In genomic region chr18:35326695-35327387, GRCh38 we compare ENCODE assay signal across 16 cellular contexts.
"Had no signal": no experiment of that assay in that cellular context is flagged by ENCODE, and none has a peak within 500 bp of the region (broad histone marks: within the 10 kb centered on the region; RNA-seq: fewer than 3 reads in every experiment).

No MANE protein-coding gene starts in this region.

- H3K9me3 ChIP-seq: gastroesophageal sphincter, pancreas, sigmoid colon, thyroid gland had no signal

- ATAC-seq: gastroesophageal sphincter, heart right ventricle, pancreas had no signal

- H3K4me1 ChIP-seq: gastroesophageal sphincter, pancreas, sigmoid colon, spleen, thyroid gland had no signal

- H3K4me3 Mint-ChIP-seq: activated B cell treated with CpG ODN at 0.5 μM for 24 hours; activated CD4-positive, alpha-beta T cell treated with anti-CD3 and anti-CD28 coated beads, Interleukin-2, amount 10 ng/mL, durations not matched to agents 7 days and 5 days; activated T-helper 1 cell treated with anti-CD3 and anti-CD28 coated beads, Interleukin-12 subunit alpha, Interleukin-12 subunit beta, Interleukin-2, Interleukin-4 antibody, amounts not matched to agents 30 ng/mL and 10 ng/mL and 1 ng/mL, durations not matched to agents 14 hours and 24 hours and 36 hours; dendritic cell treated with granulocyte-macrophage colony-stimulating factor and Interleukin-4, amounts not matched to agents 40 ng/mL and 50 ng/mL, for 4 days had no signal

- H3K9me3 Mint-ChIP-seq: dendritic cell treated with granulocyte-macrophage colony-stimulating factor and Interleukin-4, amounts not matched to agents 40 ng/mL and 50 ng/mL, for 4 days had no signal

- DNase-seq: activated B cell treated with CpG ODN at 0.5 μM for 24 hours; activated CD4-positive, alpha-beta T cell treated with anti-CD3 and anti-CD28 coated beads, Interleukin-2, amount 10 ng/mL, durations not matched to agents 7 days and 5 days; activated CD8-positive, alpha-beta memory T cell treated with anti-CD3 and anti-CD28 coated beads, Interleukin-2, amount 50 U/mL, for 48 hours; anterior cingulate cortex; cerebellar nuclear complex; effector memory CD4-positive, alpha-beta T cell; heart right ventricle; pancreas; sigmoid colon; spleen; thyroid gland had no signal

- H3K4me3 ChIP-seq: gastroesophageal sphincter, heart right ventricle, pancreas, sigmoid colon, spleen, thyroid gland had no signal

- H3K36me3 ChIP-seq: pancreas had no signal

- H3K27ac ChIP-seq: gastroesophageal sphincter, heart right ventricle, pancreas, sigmoid colon, spleen, thyroid gland had no signal

- H3K27me3 ChIP-seq: gastroesophageal sphincter, heart right ventricle, pancreas, sigmoid colon, spleen, thyroid gland had no signal

- H3K27me3 Mint-ChIP-seq: activated B cell treated with CpG ODN at 0.5 μM for 24 hours; activated CD4-positive, alpha-beta T cell treated with anti-CD3 and anti-CD28 coated beads, Interleukin-2, amount 10 ng/mL, durations not matched to agents 7 days and 5 days; dendritic cell treated with granulocyte-macrophage colony-stimulating factor and Interleukin-4, amounts not matched to agents 40 ng/mL and 50 ng/mL, for 4 days had no signal

- FAIRE-seq: pancreas, TTC549, urothelium cell line had no signal

- H3K4me1 Mint-ChIP-seq: activated B cell treated with CpG ODN at 0.5 μM for 24 hours; activated CD4-positive, alpha-beta T cell treated with anti-CD3 and anti-CD28 coated beads, Interleukin-2, amount 10 ng/mL, durations not matched to agents 7 days and 5 days had no signal

- H3K27ac Mint-ChIP-seq: activated B cell treated with CpG ODN at 0.5 μM for 24 hours; activated CD4-positive, alpha-beta T cell treated with anti-CD3 and anti-CD28 coated beads, Interleukin-2, amount 10 ng/mL, durations not matched to agents 7 days and 5 days; activated T-helper 1 cell treated with anti-CD3 and anti-CD28 coated beads, Interleukin-12 subunit alpha, Interleukin-12 subunit beta, Interleukin-2, Interleukin-4 antibody, amounts not matched to agents 30 ng/mL and 10 ng/mL and 1 ng/mL, durations not matched to agents 14 hours and 24 hours and 36 hours; dendritic cell treated with granulocyte-macrophage colony-stimulating factor and Interleukin-4, amounts not matched to agents 40 ng/mL and 50 ng/mL, for 4 days had no signal
